In the genomic region with DNA sequence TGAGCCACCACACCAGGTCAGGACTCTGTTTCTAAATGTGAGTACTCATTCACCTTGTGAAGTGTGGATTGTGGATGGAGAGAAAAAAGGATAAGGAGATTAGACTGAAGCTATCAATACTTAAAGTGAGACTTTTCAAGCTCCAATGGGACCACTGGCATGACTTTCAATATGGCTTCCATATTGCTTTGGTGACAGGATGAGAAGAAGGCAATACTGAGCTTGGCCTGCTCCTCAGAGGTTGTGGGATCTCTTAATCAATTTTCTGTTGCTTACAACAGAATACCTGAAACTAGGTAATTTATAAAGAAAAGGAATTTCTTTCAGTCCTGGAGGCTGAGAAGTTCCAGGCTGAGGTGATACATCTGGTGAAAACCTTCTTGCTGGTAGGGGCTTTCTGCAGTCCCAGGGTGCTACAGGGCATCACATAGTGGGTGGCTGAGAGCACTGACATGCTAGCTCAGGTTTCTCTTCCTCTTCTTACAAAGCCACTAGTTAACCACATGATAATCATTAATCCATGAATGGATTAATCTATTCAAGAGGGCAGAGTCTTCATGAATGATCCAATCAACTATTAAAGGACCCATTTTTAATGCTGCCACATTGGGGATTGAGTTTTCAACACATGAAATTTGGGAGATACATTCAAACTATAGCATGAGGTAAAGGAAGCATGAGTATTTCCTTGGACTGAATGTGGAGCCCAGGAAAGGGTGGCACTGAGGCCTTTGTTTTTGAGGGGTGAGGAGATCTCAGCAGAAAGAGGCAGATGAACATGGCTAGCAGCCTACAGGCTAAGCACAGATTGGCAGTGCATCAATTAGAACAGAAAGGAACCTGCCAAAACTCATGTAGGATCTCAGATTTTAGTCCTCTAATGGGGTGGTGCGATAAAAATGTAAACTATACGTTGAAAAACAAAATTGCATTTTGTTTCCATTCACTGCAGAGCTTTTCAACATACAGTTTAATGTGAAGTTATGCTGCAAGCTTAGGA, we compare ENCODE assay signal across 12 cellular contexts.
DNase-seq lines count a peak whose midpoint lies in the region; ATAC-seq and TF ChIP-seq lines count a peak whose summit lies in the region.
"Had no signal": no experiment of that assay in that cellular context is flagged by ENCODE, and none has a peak within 500 bp of the region (broad histone marks: within the 10 kb centered on the region; RNA-seq: fewer than 3 reads in every experiment).

No MANE protein-coding gene starts in this region.

- no peak for TF ChIP-seq CTCF in foreskin fibroblast (IDR thresholded peaks at IDR 0.05; ENCODE audit: low read depth, low read length)

- H3K4me3 ChIP-seq in foreskin fibroblast (ENCODE audit: low read depth in 1 of 2, low read length in 2 of 2) = no peak overlapping the region
- H3K4me3 ChIP-seq: vagina had no signal

- ATAC-seq in GM19397 (IDR thresholded peaks at IDR 0.05; ENCODE audit: unreplicated experiment) (peak; percentile 99), HG02798 (IDR thresholded peaks at IDR 0.05; ENCODE audit: poor library complexity, unreplicated experiment) (peak; percentile 98), HG03442 (IDR thresholded peaks at IDR 0.05; ENCODE audit: unreplicated experiment) (peak; percentile 98)

- DNase-seq in G401 (ENCODE audit: low spot score) (peak; percentile 66), ecto neural progenitor cell (ENCODE audit: low spot score) (no peak), foreskin fibroblast (no peak), amniotic stem cell (lab: John Stamatoyannopoulos, UW) (no peak), NCI-H2029 (lab: John Stamatoyannopoulos, UW) (no peak)
- DNase-seq: DMS53, erythroblast, NCI-H2171 had no signal

- in situ Hi-C loops in G401 (cut with HindIII; ENCODE audit: low sequenced_read_pairs) = no loop called here
